Comparison of ENCODE assay signal across 8 cellular contexts in genomic region chr14:73746540-73747385, GRCh38. TPM values are rescaled to one million over a fixed set of nuclear protein-coding genes. Genes with fewer than 3 reads are reported as not detected.
A peak's percentile ranks its signal among the peaks of the same experiment; 100 is the strongest.
DNase-seq lines count a peak whose midpoint lies in the region; ATAC-seq and TF ChIP-seq lines count a peak whose summit lies in the region.

No MANE protein-coding gene starts in this region.

- ATAC-seq in GM23338 (peak; percentile 65), T-helper 17 cell (no peak)

- H3K27ac ChIP-seq in GM23338 (ENCODE audit: low read depth) (no peak overlapping the region), skeletal muscle tissue (ENCODE audit: low read depth, low read length) (peak overlapping the region; percentile 69)

- peak overlapping the region; percentile 9; the same call in 1 of the 2 replicates for H3K4me3 ChIP-seq in GM23338
- H3K4me3 ChIP-seq in fibroblast of pulmonary artery (replicated peaks; ENCODE audit: low read depth, low read length), result no peak overlapping the region
- H3K4me3 ChIP-seq in skeletal muscle tissue (ENCODE audit: low read length in 3 of 3), result peak overlapping the region in 1 of 3 donors; percentile 28

- peaks cover 6% of the 10 kb centered on the region; the same call in 1 of the 2 replicates for H3F3A ChIP-seq in GM23338 (replicated peaks; ENCODE audit: low read depth)

- H3K4me2 ChIP-seq in GM23338, result peak overlapping the region; percentile 42

- no peak overlapping the region for H2AFZ ChIP-seq in GM23338

- H4K20me1 ChIP-seq in GM23338 (replicated peaks; ENCODE audit: insufficient read depth), result peaks cover 9% of the 10 kb centered on the region; the same call in 1 of the 2 replicates

- no peaks in the 10 kb centered on the region for H3K36me3 ChIP-seq in GM23338 (ENCODE audit: insufficient read depth)
- H3K36me3 ChIP-seq in skeletal muscle tissue (ENCODE audit: control insufficient read depth in 3 of 3, insufficient read depth in 3 of 3, low read length in 3 of 3), result peaks cover 0 to 3% (median 0%) of the 10 kb centered on the region in 3 donors

- peak overlapping the region; percentile 47; the same call in 1 of the 2 replicates for H3K27ac Mint-ChIP-seq in GM23338
- peak overlapping the region; percentile 96 for H3K27ac Mint-ChIP-seq in T-helper 17 cell

- DNase-seq in GM23338 (ENCODE audit: low spot score) (no peak), T-helper 17 cell (no peak), fibroblast of pulmonary artery (ENCODE audit: low read depth) (no peak), GM03348 (ENCODE audit: low spot score) (no peak), DMS79 treated with DMSO at 0.1 percent for 48 hours (lab: John Stamatoyannopoulos, UW) (no peak), mesenteric fat pad (ENCODE audit: low spot score) (no peak), NCI-H2227 (lab: John Stamatoyannopoulos, UW; ENCODE audit: unreplicated experiment) (no peak)

- H3K4me3 Mint-ChIP-seq in GM23338, result no peak overlapping the region; the same call in 1 of the 3 replicates
- peak overlapping the region; percentile 21 for H3K4me3 Mint-ChIP-seq in T-helper 17 cell

- peaks cover 18% of the 10 kb centered on the region for H3K27me3 Mint-ChIP-seq in GM23338 (ENCODE audit: insufficient read depth, low read depth, poor library complexity)
- no peaks in the 10 kb centered on the region for H3K27me3 Mint-ChIP-seq in T-helper 17 cell

- H3K36me3 Mint-ChIP-seq in GM23338 (ENCODE audit: low read depth), result no peaks in the 10 kb centered on the region
- H3K36me3 Mint-ChIP-seq in T-helper 17 cell (ENCODE audit: low read depth), result no peaks in the 10 kb centered on the region

- peak; percentile 10 to 50; a peak in 2 of 4 replicates for TF ChIP-seq CTCF in GM23338 (conservative IDR thresholded peaks at IDR 0.05; ENCODE audit: low read depth in 2 of 2)
- TF ChIP-seq CTCF in fibroblast of pulmonary artery (IDR thresholded peaks at IDR 0.05; ENCODE audit: low read length, missing control alignments), result peak; percentile 29

- peak overlapping the region in 2 of 3 donors; percentile 27 to 75 for H3K9ac ChIP-seq in skeletal muscle tissue (ENCODE audit: low read depth in 1 of 3, low read length in 3 of 3)

- H3K9me2 ChIP-seq in GM23338 (ENCODE audit: insufficient read depth), result no peaks in the 10 kb centered on the region

- H3K27me3 ChIP-seq in GM23338 (ENCODE audit: insufficient read depth) (no peaks in the 10 kb centered on the region), skeletal muscle tissue (ENCODE audit: control insufficient read depth in 3 of 3, insufficient read depth in 3 of 3, low read length in 3 of 3) (no peaks in the 10 kb centered on the region)

- peaks cover 37% of the 10 kb centered on the region for H3K79me2 ChIP-seq in GM23338 (replicated peaks; ENCODE audit: insufficient read depth)

- no peaks in the 10 kb centered on the region for H3K9me3 Mint-ChIP-seq in GM23338

- H3K4me1 ChIP-seq in GM23338 (ENCODE audit: insufficient read depth) (peaks cover 29% of the 10 kb centered on the region), skeletal muscle tissue (ENCODE audit: control insufficient read depth in 3 of 3, insufficient read depth in 3 of 3, low read length in 3 of 3) (peaks cover 91 to 95% (median 94%) of the 10 kb centered on the region in 3 donors)

- peaks cover 59% of the 10 kb centered on the region for H3K4me1 Mint-ChIP-seq in GM23338
- peaks cover 81% of the 10 kb centered on the region for H3K4me1 Mint-ChIP-seq in T-helper 17 cell

- H3K9me3 ChIP-seq in T-helper 17 cell (ENCODE audit: control insufficient read depth, low read length, poor library complexity, severe bottlenecking), result no peaks in the 10 kb centered on the region
- H3K9me3 ChIP-seq in skeletal muscle tissue (ENCODE audit: control insufficient read depth in 3 of 3, low read length in 3 of 3), result no peaks in the 10 kb centered on the region

TF ChIP-seq in GM23338, 12 proteins besides CTCF, POLR2A, EP300 and RAD21 (continues in another document):
- TF ChIP-seq ZNF331 (CRISPR knock-in tag; IDR thresholded peaks at IDR 0.05; ENCODE audit: low read depth) (no peak), POLR2AphosphoS5 (IDR thresholded peaks at IDR 0.05; ENCODE audit: low read depth) (no peak), STAT1 (IDR thresholded peaks at IDR 0.05; ENCODE audit: unreplicated experiment) (no peak), ZNF114 (CRISPR knock-in tag; IDR thresholded peaks at IDR 0.05) (no peak), NANOG (IDR thresholded peaks at IDR 0.05; ENCODE audit: borderline replicate concordance) (no peak), EZH2 (IDR thresholded peaks at IDR 0.05; ENCODE audit: low read depth, unreplicated experiment) (no peak), JUNB (IDR thresholded peaks at IDR 0.05; ENCODE audit: unreplicated experiment) (no peak), CREB1 (CRISPR knock-in tag; IDR thresholded peaks at IDR 0.05; ENCODE audit: low read depth) (no peak)
- TF ChIP-seq, protein P1, sequence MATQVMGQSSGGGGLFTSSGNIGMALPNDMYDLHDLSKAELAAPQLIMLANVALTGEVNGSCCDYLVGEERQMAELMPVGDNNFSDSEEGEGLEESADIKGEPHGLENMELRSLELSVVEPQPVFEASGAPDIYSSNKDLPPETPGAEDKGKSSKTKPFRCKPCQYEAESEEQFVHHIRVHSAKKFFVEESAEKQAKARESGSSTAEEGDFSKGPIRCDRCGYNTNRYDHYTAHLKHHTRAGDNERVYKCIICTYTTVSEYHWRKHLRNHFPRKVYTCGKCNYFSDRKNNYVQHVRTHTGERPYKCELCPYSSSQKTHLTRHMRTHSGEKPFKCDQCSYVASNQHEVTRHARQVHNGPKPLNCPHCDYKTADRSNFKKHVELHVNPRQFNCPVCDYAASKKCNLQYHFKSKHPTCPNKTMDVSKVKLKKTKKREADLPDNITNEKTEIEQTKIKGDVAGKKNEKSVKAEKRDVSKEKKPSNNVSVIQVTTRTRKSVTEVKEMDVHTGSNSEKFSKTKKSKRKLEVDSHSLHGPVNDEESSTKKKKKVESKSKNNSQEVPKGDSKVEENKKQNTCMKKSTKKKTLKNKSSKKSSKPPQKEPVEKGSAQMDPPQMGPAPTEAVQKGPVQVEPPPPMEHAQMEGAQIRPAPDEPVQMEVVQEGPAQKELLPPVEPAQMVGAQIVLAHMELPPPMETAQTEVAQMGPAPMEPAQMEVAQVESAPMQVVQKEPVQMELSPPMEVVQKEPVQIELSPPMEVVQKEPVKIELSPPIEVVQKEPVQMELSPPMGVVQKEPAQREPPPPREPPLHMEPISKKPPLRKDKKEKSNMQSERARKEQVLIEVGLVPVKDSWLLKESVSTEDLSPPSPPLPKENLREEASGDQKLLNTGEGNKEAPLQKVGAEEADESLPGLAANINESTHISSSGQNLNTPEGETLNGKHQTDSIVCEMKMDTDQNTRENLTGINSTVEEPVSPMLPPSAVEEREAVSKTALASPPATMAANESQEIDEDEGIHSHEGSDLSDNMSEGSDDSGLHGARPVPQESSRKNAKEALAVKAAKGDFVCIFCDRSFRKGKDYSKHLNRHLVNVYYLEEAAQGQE (IDR thresholded peaks at IDR 0.05; ENCODE audit: unreplicated experiment), result no peak
- TF ChIP-seq, protein P2, sequence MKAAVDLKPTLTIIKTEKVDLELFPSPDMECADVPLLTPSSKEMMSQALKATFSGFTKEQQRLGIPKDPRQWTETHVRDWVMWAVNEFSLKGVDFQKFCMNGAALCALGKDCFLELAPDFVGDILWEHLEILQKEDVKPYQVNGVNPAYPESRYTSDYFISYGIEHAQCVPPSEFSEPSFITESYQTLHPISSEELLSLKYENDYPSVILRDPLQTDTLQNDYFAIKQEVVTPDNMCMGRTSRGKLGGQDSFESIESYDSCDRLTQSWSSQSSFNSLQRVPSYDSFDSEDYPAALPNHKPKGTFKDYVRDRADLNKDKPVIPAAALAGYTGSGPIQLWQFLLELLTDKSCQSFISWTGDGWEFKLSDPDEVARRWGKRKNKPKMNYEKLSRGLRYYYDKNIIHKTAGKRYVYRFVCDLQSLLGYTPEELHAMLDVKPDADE (IDR thresholded peaks at IDR 0.05), result no peak

RNA-seq across cellular contexts. Expression of gene PNMA1, which starts 32.6 kb away (rescaled TPM):
- total RNA-seq in GM23338 (2014; rRNA removed; shearing (Covaris generic)), result 32.9 and 35.6 TPM in 2 replicates
- polyA plus RNA-seq in GM23338 (2016; fragmentation: Nextera tagmentation; extraction: Ambion mirVana), result 18.2 and 19.6 TPM in 2 replicates
- total RNA-seq in T-helper 17 cell, result 10 to 100 TPM; 42.0 to 53.7 TPM
- 15.1 TPM for total RNA-seq in skeletal muscle tissue
- total RNA-seq in mesenteric fat pad, result 49.3 TPM
